Comparison of ENCODE assay signal across 12 cellular contexts in the genomic region with DNA sequence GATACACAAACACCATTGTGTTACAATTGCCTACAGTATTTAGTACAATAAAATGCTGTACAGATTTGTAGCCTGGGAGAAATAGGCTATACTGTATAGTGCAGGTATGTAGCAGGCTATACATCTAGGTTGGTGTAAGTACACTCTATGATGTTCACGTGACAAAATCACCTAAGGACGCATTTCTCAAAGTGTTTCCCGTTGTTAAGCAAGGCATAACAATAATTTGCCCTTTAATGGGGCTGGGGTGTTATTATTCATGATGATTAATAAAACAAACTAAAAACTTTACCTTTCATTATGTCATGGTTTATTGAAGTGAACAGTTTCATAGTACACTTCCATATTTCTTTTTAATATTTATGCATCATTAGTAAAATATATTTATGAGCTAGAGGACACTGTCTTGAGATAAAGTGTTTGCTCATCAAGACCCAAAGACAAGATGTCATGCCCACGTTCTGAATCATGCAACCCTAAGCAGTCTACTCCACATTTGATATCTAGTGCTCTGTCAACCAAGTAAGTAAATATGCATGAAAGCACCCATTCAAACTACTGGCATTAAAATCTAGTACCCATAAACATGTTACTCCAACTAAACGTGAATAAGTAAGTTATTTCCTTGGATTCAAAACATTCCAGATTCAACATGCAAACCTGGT.
"Had no signal": no experiment of that assay in that cellular context is flagged by ENCODE, and none has a peak within 500 bp of the region (broad histone marks: within the 10 kb centered on the region; RNA-seq: fewer than 3 reads in every experiment).

No MANE protein-coding gene starts in this region.

- H3K4me3 ChIP-seq: ovary, tibial nerve, vagina had no signal

- H3K27me3 ChIP-seq: ovary, tibial nerve, vagina had no signal

- H3K4me1 ChIP-seq: vagina had no signal

- H3K36me3 Mint-ChIP-seq: mesothelial cell of epicardium had no signal

- H3K27ac ChIP-seq: ovary, vagina had no signal

- H3K4me1 Mint-ChIP-seq: central memory CD8-positive, alpha-beta T cell had no signal

- H3K9me3 ChIP-seq: ovary, tibial nerve, vagina had no signal

- DNase-seq: activated CD4-positive, alpha-beta T cell treated with anti-CD3 and anti-CD28 coated beads for 4 hours; activated naive CD4-positive, alpha-beta T cell treated with Interleukin-2 at 50 U/mL for 16 hours; cortex of kidney; effector memory CD4-positive, alpha-beta T cell; T-helper 1 cell had no signal

- H3K9me3 Mint-ChIP-seq: activated T-helper 1 cell treated with anti-CD3 and anti-CD28 coated beads, Interleukin-12 subunit alpha, Interleukin-12 subunit beta, Interleukin-2, Interleukin-4 antibody, amounts not matched to agents 30 ng/mL and 10 ng/mL and 1 ng/mL, durations not matched to agents 14 hours and 24 hours and 36 hours; mesothelial cell of epicardium had no signal

- H3K4me3 Mint-ChIP-seq: activated T-helper 1 cell treated with anti-CD3 and anti-CD28 coated beads, Interleukin-12 subunit alpha, Interleukin-12 subunit beta, Interleukin-2, Interleukin-4 antibody, amounts not matched to agents 30 ng/mL and 10 ng/mL and 1 ng/mL, durations not matched to agents 14 hours and 24 hours and 36 hours; central memory CD8-positive, alpha-beta T cell; mesothelial cell of epicardium; neural crest cell had no signal

- H3K36me3 ChIP-seq: ovary, tibial nerve, vagina had no signal

- H3K27ac Mint-ChIP-seq: activated T-helper 1 cell treated with anti-CD3 and anti-CD28 coated beads, Interleukin-12 subunit alpha, Interleukin-12 subunit beta, Interleukin-2, Interleukin-4 antibody, amounts not matched to agents 30 ng/mL and 10 ng/mL and 1 ng/mL, durations not matched to agents 14 hours and 24 hours and 36 hours had no signal
